In the genomic region with DNA sequence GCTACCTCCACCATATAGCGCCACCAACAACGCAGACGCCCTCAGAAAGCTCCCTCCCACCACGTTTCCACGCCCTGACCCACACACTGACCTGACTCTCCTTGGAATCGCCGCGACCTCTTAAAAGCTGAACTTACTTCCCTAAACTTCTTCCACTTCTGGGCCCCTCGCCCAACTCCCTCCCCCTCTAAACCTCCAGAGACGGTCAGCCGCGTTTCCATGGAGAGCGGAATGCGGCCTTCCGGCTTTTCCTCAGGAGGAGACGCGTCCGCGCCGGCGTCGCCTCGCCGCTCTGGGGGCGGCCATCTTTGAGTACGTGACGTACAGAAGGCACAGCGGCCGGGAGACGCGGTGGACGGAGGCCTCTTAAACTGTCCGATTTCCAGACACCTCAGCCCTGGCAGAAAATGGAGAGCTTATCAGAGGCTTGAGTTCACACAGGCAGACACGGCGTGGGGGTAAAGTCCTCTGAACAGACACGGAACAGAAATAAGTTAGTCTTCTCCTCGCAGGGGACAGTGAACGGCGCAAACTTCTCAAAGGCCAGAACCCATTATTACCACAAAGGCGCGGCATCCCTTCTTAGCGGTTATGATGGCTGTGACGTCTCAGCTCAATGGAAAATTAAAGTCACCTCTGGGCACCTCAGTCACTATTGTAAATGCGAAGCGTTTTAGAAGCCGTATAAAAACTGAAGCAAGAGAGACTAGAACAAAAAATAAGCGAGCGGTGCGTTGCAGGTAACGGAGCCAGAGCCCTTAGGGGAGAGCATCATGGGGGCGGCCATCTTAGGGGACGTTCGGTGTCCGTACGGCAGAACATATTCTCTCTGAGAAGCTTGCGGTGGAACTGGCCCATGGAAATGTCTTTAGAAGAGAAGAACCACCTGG, we compare ENCODE assay signal across 1 cellular context.
TF ChIP-seq lines count a peak whose summit lies in the region.

A gene (minus strand): TSS at position 235 of the 890 bp plus-strand sequence. CDS start 1,970 bp downstream, outside the sequence.

TF ChIP-seq in K562, 482 proteins besides CTCF, POLR2A, EP300 and RAD21 (continued from another document and continues in another):
- TF ChIP-seq, protein P1, sequence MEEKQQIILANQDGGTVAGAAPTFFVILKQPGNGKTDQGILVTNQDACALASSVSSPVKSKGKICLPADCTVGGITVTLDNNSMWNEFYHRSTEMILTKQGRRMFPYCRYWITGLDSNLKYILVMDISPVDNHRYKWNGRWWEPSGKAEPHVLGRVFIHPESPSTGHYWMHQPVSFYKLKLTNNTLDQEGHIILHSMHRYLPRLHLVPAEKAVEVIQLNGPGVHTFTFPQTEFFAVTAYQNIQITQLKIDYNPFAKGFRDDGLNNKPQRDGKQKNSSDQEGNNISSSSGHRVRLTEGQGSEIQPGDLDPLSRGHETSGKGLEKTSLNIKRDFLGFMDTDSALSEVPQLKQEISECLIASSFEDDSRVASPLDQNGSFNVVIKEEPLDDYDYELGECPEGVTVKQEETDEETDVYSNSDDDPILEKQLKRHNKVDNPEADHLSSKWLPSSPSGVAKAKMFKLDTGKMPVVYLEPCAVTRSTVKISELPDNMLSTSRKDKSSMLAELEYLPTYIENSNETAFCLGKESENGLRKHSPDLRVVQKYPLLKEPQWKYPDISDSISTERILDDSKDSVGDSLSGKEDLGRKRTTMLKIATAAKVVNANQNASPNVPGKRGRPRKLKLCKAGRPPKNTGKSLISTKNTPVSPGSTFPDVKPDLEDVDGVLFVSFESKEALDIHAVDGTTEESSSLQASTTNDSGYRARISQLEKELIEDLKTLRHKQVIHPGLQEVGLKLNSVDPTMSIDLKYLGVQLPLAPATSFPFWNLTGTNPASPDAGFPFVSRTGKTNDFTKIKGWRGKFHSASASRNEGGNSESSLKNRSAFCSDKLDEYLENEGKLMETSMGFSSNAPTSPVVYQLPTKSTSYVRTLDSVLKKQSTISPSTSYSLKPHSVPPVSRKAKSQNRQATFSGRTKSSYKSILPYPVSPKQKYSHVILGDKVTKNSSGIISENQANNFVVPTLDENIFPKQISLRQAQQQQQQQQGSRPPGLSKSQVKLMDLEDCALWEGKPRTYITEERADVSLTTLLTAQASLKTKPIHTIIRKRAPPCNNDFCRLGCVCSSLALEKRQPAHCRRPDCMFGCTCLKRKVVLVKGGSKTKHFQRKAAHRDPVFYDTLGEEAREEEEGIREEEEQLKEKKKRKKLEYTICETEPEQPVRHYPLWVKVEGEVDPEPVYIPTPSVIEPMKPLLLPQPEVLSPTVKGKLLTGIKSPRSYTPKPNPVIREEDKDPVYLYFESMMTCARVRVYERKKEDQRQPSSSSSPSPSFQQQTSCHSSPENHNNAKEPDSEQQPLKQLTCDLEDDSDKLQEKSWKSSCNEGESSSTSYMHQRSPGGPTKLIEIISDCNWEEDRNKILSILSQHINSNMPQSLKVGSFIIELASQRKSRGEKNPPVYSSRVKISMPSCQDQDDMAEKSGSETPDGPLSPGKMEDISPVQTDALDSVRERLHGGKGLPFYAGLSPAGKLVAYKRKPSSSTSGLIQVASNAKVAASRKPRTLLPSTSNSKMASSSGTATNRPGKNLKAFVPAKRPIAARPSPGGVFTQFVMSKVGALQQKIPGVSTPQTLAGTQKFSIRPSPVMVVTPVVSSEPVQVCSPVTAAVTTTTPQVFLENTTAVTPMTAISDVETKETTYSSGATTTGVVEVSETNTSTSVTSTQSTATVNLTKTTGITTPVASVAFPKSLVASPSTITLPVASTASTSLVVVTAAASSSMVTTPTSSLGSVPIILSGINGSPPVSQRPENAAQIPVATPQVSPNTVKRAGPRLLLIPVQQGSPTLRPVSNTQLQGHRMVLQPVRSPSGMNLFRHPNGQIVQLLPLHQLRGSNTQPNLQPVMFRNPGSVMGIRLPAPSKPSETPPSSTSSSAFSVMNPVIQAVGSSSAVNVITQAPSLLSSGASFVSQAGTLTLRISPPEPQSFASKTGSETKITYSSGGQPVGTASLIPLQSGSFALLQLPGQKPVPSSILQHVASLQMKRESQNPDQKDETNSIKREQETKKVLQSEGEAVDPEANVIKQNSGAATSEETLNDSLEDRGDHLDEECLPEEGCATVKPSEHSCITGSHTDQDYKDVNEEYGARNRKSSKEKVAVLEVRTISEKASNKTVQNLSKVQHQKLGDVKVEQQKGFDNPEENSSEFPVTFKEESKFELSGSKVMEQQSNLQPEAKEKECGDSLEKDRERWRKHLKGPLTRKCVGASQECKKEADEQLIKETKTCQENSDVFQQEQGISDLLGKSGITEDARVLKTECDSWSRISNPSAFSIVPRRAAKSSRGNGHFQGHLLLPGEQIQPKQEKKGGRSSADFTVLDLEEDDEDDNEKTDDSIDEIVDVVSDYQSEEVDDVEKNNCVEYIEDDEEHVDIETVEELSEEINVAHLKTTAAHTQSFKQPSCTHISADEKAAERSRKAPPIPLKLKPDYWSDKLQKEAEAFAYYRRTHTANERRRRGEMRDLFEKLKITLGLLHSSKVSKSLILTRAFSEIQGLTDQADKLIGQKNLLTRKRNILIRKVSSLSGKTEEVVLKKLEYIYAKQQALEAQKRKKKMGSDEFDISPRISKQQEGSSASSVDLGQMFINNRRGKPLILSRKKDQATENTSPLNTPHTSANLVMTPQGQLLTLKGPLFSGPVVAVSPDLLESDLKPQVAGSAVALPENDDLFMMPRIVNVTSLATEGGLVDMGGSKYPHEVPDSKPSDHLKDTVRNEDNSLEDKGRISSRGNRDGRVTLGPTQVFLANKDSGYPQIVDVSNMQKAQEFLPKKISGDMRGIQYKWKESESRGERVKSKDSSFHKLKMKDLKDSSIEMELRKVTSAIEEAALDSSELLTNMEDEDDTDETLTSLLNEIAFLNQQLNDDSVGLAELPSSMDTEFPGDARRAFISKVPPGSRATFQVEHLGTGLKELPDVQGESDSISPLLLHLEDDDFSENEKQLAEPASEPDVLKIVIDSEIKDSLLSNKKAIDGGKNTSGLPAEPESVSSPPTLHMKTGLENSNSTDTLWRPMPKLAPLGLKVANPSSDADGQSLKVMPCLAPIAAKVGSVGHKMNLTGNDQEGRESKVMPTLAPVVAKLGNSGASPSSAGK (IDR thresholded peaks at IDR 0.05), result peak; percentile 76
- TF ChIP-seq, protein P2, sequence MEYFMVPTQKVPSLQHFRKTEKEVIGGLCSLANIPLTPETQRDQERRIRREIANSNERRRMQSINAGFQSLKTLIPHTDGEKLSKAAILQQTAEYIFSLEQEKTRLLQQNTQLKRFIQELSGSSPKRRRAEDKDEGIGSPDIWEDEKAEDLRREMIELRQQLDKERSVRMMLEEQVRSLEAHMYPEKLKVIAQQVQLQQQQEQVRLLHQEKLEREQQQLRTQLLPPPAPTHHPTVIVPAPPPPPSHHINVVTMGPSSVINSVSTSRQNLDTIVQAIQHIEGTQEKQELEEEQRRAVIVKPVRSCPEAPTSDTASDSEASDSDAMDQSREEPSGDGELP (CRISPR knock-in tag; IDR thresholded peaks at IDR 0.05; ENCODE audit: borderline replicate concordance), result peak; percentile 56; the same call in 1 of the 2 replicates
- TF ChIP-seq, protein P3, sequence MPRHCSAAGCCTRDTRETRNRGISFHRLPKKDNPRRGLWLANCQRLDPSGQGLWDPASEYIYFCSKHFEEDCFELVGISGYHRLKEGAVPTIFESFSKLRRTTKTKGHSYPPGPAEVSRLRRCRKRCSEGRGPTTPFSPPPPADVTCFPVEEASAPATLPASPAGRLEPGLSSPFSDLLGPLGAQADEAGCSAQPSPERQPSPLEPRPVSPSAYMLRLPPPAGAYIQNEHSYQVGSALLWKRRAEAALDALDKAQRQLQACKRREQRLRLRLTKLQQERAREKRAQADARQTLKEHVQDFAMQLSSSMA (CRISPR knock-in tag; IDR thresholded peaks at IDR 0.05), result no peak
- TF ChIP-seq RHOXF2B (CRISPR knock-in tag; conservative IDR thresholded peaks at IDR 0.05), result no peak
- TF ChIP-seq HDGF (IDR thresholded peaks at IDR 0.05), result no peak
- TF ChIP-seq TARDBP (IDR thresholded peaks at IDR 0.05), result no peak
- TF ChIP-seq, protein P4, sequence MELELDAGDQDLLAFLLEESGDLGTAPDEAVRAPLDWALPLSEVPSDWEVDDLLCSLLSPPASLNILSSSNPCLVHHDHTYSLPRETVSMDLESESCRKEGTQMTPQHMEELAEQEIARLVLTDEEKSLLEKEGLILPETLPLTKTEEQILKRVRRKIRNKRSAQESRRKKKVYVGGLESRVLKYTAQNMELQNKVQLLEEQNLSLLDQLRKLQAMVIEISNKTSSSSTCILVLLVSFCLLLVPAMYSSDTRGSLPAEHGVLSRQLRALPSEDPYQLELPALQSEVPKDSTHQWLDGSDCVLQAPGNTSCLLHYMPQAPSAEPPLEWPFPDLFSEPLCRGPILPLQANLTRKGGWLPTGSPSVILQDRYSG (tag; conservative IDR thresholded peaks at IDR 0.05; ENCODE audit: low read depth), result no peak
- TF ChIP-seq, protein P5, sequence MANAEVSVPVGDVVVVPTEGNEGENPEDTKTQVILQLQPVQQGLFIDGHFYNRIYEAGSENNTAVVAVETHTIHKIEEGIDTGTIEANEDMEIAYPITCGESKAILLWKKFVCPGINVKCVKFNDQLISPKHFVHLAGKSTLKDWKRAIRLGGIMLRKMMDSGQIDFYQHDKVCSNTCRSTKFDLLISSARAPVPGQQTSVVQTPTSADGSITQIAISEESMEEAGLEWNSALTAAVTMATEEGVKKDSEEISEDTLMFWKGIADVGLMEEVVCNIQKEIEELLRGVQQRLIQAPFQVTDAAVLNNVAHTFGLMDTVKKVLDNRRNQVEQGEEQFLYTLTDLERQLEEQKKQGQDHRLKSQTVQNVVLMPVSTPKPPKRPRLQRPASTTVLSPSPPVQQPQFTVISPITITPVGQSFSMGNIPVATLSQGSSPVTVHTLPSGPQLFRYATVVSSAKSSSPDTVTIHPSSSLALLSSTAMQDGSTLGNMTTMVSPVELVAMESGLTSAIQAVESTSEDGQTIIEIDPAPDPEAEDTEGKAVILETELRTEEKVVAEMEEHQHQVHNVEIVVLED (CRISPR knock-in tag; IDR thresholded peaks at IDR 0.05), result peak; percentile 93
- TF ChIP-seq, protein P6, sequence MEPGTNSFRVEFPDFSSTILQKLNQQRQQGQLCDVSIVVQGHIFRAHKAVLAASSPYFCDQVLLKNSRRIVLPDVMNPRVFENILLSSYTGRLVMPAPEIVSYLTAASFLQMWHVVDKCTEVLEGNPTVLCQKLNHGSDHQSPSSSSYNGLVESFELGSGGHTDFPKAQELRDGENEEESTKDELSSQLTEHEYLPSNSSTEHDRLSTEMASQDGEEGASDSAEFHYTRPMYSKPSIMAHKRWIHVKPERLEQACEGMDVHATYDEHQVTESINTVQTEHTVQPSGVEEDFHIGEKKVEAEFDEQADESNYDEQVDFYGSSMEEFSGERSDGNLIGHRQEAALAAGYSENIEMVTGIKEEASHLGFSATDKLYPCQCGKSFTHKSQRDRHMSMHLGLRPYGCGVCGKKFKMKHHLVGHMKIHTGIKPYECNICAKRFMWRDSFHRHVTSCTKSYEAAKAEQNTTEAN (CRISPR knock-in tag; IDR thresholded peaks at IDR 0.05), result no peak
- TF ChIP-seq, protein P7, sequence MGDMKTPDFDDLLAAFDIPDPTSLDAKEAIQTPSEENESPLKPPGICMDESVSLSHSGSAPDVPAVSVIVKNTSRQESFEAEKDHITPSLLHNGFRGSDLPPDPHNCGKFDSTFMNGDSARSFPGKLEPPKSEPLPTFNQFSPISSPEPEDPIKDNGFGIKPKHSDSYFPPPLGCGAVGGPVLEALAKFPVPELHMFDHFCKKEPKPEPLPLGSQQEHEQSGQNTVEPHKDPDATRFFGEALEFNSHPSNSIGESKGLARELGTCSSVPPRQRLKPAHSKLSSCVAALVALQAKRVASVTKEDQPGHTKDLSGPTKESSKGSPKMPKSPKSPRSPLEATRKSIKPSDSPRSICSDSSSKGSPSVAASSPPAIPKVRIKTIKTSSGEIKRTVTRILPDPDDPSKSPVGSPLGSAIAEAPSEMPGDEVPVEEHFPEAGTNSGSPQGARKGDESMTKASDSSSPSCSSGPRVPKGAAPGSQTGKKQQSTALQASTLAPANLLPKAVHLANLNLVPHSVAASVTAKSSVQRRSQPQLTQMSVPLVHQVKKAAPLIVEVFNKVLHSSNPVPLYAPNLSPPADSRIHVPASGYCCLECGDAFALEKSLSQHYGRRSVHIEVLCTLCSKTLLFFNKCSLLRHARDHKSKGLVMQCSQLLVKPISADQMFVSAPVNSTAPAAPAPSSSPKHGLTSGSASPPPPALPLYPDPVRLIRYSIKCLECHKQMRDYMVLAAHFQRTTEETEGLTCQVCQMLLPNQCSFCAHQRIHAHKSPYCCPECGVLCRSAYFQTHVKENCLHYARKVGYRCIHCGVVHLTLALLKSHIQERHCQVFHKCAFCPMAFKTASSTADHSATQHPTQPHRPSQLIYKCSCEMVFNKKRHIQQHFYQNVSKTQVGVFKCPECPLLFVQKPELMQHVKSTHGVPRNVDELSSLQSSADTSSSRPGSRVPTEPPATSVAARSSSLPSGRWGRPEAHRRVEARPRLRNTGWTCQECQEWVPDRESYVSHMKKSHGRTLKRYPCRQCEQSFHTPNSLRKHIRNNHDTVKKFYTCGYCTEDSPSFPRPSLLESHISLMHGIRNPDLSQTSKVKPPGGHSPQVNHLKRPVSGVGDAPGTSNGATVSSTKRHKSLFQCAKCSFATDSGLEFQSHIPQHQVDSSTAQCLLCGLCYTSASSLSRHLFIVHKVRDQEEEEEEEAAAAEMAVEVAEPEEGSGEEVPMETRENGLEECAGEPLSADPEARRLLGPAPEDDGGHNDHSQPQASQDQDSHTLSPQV (IDR thresholded peaks at IDR 0.05), result no peak
- no peak for TF ChIP-seq CC2D1A (IDR thresholded peaks at IDR 0.05)
- TF ChIP-seq, protein P8, sequence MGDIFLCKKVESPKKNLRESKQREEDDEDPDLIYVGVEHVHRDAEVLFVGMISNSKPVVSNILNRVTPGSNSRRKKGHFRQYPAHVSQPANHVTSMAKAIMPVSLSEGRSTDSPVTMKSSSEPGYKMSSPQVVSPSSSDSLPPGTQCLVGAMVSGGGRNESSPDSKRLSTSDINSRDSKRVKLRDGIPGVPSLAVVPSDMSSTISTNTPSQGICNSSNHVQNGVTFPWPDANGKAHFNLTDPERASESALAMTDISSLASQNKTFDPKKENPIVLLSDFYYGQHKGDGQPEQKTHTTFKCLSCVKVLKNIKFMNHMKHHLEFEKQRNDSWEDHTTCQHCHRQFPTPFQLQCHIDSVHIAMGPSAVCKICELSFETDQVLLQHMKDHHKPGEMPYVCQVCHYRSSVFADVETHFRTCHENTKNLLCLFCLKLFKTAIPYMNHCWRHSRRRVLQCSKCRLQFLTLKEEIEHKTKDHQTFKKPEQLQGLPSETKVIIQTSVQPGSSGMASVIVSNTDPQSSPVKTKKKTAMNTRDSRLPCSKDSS (IDR thresholded peaks at IDR 0.05; ENCODE audit: low read depth, partially characterized antibody), result no peak
- no peak for TF ChIP-seq GATAD2B (IDR thresholded peaks at IDR 0.05; ENCODE audit: borderline replicate concordance)
- no peak for TF ChIP-seq NUFIP1 (IDR thresholded peaks at IDR 0.05; ENCODE audit: partially characterized antibody)
- TF ChIP-seq MIER1 (IDR thresholded peaks at IDR 0.05; ENCODE audit: low read depth), result no peak; the same call in 1 of the 2 replicates
- TF ChIP-seq ZNF12 (CRISPR knock-in tag; IDR thresholded peaks at IDR 0.05), result 0 out of 2 replicates have a peak, but pooled peaks have one; percentile 46
- peak; percentile 31; the same call in 1 of the 2 replicates for TF ChIP-seq KAT7 (CRISPR knock-in tag; IDR thresholded peaks at IDR 0.05; ENCODE audit: borderline replicate concordance)
- TF ChIP-seq ZNF197 (CRISPR knock-in tag; IDR thresholded peaks at IDR 0.05; ENCODE audit: low read depth), result no peak
- TF ChIP-seq, protein P9, sequence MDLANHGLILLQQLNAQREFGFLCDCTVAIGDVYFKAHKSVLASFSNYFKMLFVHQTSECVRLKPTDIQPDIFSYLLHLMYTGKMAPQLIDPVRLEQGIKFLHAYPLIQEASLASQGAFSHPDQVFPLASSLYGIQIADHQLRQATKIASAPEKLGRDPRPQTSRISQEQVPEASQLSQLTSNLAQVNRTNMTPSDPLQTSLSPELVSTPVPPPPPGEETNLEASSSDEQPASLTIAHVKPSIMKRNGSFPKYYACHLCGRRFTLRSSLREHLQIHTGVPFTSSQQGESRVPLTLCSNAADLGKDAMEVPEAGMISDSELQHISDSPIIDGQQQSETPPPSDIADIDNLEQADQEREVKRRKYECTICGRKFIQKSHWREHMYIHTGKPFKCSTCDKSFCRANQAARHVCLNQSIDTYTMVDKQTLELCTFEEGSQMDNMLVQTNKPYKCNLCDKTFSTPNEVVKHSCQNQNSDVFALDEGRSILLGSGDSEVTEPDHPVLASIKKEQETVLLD (IDR thresholded peaks at IDR 0.05), result peak; percentile 87
- TF ChIP-seq HMG20A (CRISPR knock-in tag; conservative IDR thresholded peaks at IDR 0.05), result no peak
- peak; percentile 73 for TF ChIP-seq ETV1 (tag; conservative IDR thresholded peaks at IDR 0.05; ENCODE audit: low read depth)
